Comparison of ENCODE assay signal across 8 cellular contexts in the genomic region with DNA sequence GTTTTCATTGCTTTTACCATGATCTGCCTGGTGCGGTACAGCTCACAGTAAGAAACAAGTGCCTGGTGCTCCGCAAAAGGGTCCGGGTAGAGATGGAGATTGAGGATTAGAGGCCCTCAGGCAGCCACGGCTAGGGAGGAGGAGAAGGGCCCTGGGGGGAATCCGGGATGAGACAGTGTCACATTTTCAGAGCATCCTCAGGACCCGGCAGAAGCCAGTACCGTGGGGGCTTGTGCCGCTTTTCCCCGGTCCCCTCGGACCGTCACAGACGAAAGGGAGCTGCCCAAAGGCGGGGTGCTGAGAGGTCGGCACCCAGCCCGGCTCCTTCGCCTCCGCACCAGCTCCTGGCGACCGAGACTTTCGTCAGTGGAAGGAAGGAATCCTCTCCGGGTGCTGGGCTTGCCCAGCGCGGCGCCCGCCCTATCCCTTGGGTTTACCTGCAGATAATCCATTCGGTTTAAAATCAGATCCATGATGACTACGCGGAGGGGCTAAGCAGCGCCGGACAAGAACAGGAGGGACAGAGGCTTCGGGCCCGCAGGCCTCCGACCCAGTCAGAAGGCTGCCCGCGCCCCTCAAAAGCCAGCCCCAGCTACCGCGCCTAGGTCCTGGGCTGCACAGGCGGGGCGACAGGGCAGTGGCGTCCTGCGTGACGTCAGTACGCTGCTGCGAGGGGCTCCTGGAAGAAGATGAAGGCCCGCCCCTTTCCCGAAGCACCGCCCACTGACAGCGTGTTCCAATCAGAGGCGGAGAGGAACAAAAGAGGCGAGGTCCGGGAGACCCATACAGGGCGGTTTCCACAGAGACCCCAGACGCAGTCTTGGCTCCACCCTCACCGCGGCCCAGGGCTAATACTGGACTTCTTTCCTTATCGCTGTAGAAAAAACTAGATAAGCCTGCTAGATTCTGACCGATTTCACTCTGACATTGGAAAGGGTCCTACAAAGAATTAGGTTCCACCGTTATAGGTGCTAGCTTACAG. TPM values are rescaled to one million over a fixed set of nuclear protein-coding genes. Genes with fewer than 3 reads are reported as not detected.
DNase-seq lines count a peak whose midpoint lies in the region; ATAC-seq, FAIRE-seq and TF ChIP-seq lines count a peak whose summit lies in the region.

A gene with protein sequence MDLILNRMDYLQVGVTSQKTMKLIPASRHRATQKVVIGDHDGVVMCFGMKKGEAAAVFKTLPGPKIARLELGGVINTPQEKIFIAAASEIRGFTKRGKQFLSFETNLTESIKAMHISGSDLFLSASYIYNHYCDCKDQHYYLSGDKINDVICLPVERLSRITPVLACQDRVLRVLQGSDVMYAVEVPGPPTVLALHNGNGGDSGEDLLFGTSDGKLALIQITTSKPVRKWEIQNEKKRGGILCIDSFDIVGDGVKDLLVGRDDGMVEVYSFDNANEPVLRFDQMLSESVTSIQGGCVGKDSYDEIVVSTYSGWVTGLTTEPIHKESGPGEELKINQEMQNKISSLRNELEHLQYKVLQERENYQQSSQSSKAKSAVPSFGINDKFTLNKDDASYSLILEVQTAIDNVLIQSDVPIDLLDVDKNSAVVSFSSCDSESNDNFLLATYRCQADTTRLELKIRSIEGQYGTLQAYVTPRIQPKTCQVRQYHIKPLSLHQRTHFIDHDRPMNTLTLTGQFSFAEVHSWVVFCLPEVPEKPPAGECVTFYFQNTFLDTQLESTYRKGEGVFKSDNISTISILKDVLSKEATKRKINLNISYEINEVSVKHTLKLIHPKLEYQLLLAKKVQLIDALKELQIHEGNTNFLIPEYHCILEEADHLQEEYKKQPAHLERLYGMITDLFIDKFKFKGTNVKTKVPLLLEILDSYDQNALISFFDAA (minus strand): TSS at position 634 of the 982 bp plus-strand sequence. CDS start 161 bp downstream, at position 473.

- H3K36me3 ChIP-seq in ascending aorta: peaks cover 5 to 18% of the 10 kb centered on the region in 2 donors
- H3K36me3 ChIP-seq in right atrium auricular region: no peaks in the 10 kb centered on the region
- peaks cover 0 to 12% of the 10 kb centered on the region in 2 donors for H3K36me3 ChIP-seq in psoas muscle (ENCODE audit: insufficient read depth in 1 of 2, low read depth in 1 of 2)

- H3K4me1 ChIP-seq in ascending aorta (peaks cover 0 to 2% of the 10 kb centered on the region in 2 donors), right atrium auricular region (peaks cover 0 to 13% of the 10 kb centered on the region in 2 donors), psoas muscle (peaks cover 8% of the 10 kb centered on the region)

- intact Hi-C loops in ascending aorta (cut with DNase I) (loop anchor here (2.0 to 5.0 kb wide), 4 partner anchors 47 to 282 kb away; a partner anchor contains a TSS), psoas muscle (cut with DNase I) (loop anchor here (5.0 kb wide), 2 partner anchors 43 to 48 kb away; a partner anchor contains a TSS)

- H3K4me3 ChIP-seq in ascending aorta (peak within 1 kb of the TSS; percentile 75 to 87), right atrium auricular region (peak within 1 kb of the TSS; percentile 63 to 68), psoas muscle (peak within 1 kb of the TSS; percentile 89)

- peak; percentile 53 for FAIRE-seq in urothelium cell line (lab: Jason Lieb, UNC)

- peaks cover 13% of the 10 kb centered on the region for H3K4me1 Mint-ChIP-seq in T-helper 2 cell treated with Interferon-gamma antibody and Interleukin-4, amounts not matched to agents 5 μg/mL and 100 μg/mL, for 36 hours (ENCODE audit: low read depth)

- H3K27ac ChIP-seq in ascending aorta: peak within 1 kb of the TSS; percentile 91 to 93
- peak within 1 kb of the TSS; percentile 84 to 93 for H3K27ac ChIP-seq in right atrium auricular region
- peak within 1 kb of the TSS; percentile 75 for H3K27ac ChIP-seq in psoas muscle

- H3K27me3 ChIP-seq in ascending aorta: no peaks in the 10 kb centered on the region
- H3K27me3 ChIP-seq in right atrium auricular region: no peaks in the 10 kb centered on the region
- no peaks in the 10 kb centered on the region for H3K27me3 ChIP-seq in psoas muscle (ENCODE audit: insufficient read depth in 3 of 3, low read length in 2 of 3)

- H3K9me3 Mint-ChIP-seq in T-helper 2 cell treated with Interferon-gamma antibody and Interleukin-4, amounts not matched to agents 5 μg/mL and 100 μg/mL, for 36 hours: no peaks in the 10 kb centered on the region

- peak within 1 kb of the TSS; percentile 98 for H3K4me3 Mint-ChIP-seq in T-helper 2 cell treated with Interferon-gamma antibody and Interleukin-4, amounts not matched to agents 5 μg/mL and 100 μg/mL, for 36 hours

- peaks cover 0 to 4% of the 10 kb centered on the region in 2 donors for H3K9me3 ChIP-seq in ascending aorta
- peaks cover 0 to 6% of the 10 kb centered on the region in 2 donors for H3K9me3 ChIP-seq in right atrium auricular region
- H3K9me3 ChIP-seq in psoas muscle: no peaks in the 10 kb centered on the region

- DNase-seq in NCI-H1930 (lab: John Stamatoyannopoulos, UW) (peak; percentile 95 to 96), ascending aorta (ENCODE audit: low spot score in 2 of 2) (peak; percentile 95 to 99), right atrium auricular region (ENCODE audit: low spot score) (peak; percentile 98), psoas muscle (peak; percentile 97 to 98), urothelium cell line (ENCODE audit: low spot score) (peak; percentile 97)
- peak; percentile 93 for DNase-seq in T-helper 2 cell treated with Interferon-gamma antibody and Interleukin-4, amounts not matched to agents 5 μg/mL and 100 μg/mL, for 36 hours (ENCODE audit: low spot score)

- 0 to 1% (median 1%) methylated on average over 54 to 58 of the region's 58 CpGs for WGBS in psoas muscle, 3 donors

- peaks cover 29% of the 10 kb centered on the region for H3K27me3 Mint-ChIP-seq in T-helper 2 cell treated with Interferon-gamma antibody and Interleukin-4, amounts not matched to agents 5 μg/mL and 100 μg/mL, for 36 hours (ENCODE audit: low read depth)

- ATAC-seq in GM18499 (IDR thresholded peaks at IDR 0.05; ENCODE audit: insufficient read depth, unreplicated experiment) (peak; percentile 96), HG02943 (IDR thresholded peaks at IDR 0.05; ENCODE audit: low read depth, unreplicated experiment) (peak; percentile 100), psoas muscle (peak; percentile 99 to 100 (median 100))

- H3K27ac Mint-ChIP-seq in T-helper 2 cell treated with Interferon-gamma antibody and Interleukin-4, amounts not matched to agents 5 μg/mL and 100 μg/mL, for 36 hours: peak within 1 kb of the TSS; percentile 94

- TF ChIP-seq CTCF in ascending aorta (IDR thresholded peaks at IDR 0.05) (no peak), right atrium auricular region (IDR thresholded peaks at IDR 0.05) (no peak), psoas muscle (IDR thresholded peaks at IDR 0.05) (no peak)

- H3K36me3 Mint-ChIP-seq in T-helper 2 cell treated with Interferon-gamma antibody and Interleukin-4, amounts not matched to agents 5 μg/mL and 100 μg/mL, for 36 hours (ENCODE audit: low read depth): peaks cover 22% of the 10 kb centered on the region

RNA-seq across cellular contexts. Expression of the gene that starts here (rescaled TPM):
- total RNA-seq in ascending aorta (5.6 TPM), right atrium auricular region (1 to 10 TPM; 4.9 to 5.5 TPM), psoas muscle (10 to 100 TPM in 1 of 4 donors, 1 to 10 TPM in 3; 4.5 to 10.3 (median 5.0) TPM)
- polyA plus RNA-seq in psoas muscle: 1 to 10 TPM; 4.0 to 6.0 (median 5.4) TPM

Comparison
In these comparisons a context has a peak if more than half of its experiments do, and no peak if none do; other contexts are left out.
1. Peak in every context shown above with its lines: DNase-seq, ATAC-seq, H3K4me3 ChIP-seq and H3K27ac ChIP-seq.